Comparison of ENCODE assay signal across 15 cellular contexts in the genomic region with DNA sequence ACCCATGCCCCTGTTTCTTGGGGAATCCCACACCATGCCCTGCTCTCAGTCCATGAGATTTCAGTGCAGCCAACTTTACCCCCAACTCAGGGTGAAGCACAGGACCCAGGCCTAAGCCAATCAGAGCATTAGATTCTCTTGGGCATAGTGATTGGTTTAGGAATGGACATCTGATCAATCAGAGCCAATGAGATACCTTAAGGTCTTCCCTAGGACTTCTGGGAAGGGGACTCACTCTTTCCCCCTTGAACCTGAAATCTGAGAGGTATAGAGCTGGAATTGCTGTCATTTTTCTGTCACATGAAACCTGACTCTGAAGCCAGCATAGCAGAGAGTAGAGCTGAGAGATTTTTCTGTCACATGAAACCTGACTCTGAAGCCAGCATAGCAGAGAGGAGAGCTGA.
A peak's percentile ranks its signal among the peaks of the same experiment; 100 is the strongest.
DNase-seq lines count a peak whose midpoint lies in the region; ATAC-seq and TF ChIP-seq lines count a peak whose summit lies in the region.
"Had no signal": no experiment of that assay in that cellular context is flagged by ENCODE, and none has a peak within 500 bp of the region (broad histone marks: within the 10 kb centered on the region; RNA-seq: fewer than 3 reads in every experiment).

No MANE protein-coding gene starts in this region.

- no peaks in the 10 kb centered on the region for H3K9me3 ChIP-seq in colonic mucosa
- H3K9me3 ChIP-seq in upper lobe of left lung, result no peaks in the 10 kb centered on the region

- DNase-seq in activated T-cell treated with anti-CD3 and anti-CD28 coated beads, Interleukin-2, amount 50 U/mL, for 48 hours, result peak; percentile 11 to 12
- DNase-seq in activated T-cell treated with anti-CD3 and anti-CD28 coated beads, Interleukin-2, amount 50 U/mL, for 72 hours, result no peak
- DNase-seq in colonic mucosa (no peak), upper lobe of left lung (no peak), occipital lobe (lab: John Stamatoyannopoulos, UW) (no peak), NCI-H526 treated with DMSO at 0.1 percent for 48 hours (lab: John Stamatoyannopoulos, UW) (no peak)
- no peak for DNase-seq in stimulated activated CD4-positive, alpha-beta T cell treated with anti-CD3 and anti-CD28 coated beads, Interleukin-15, amount 100 ng/mL, for 24 hours
- DNase-seq: activated CD4-positive, alpha-beta T cell treated with anti-CD3 and anti-CD28 coated beads for 48 hours; DMS53; effector memory CD8-positive, alpha-beta T cell; NCI-H2081 treated with DMSO at 0.1 percent for 48 hours; nucleus accumbens; SIG-M5 had no signal

- H3K27ac Mint-ChIP-seq in activated T-cell treated with anti-CD3 and anti-CD28 coated beads, Interleukin-2, amount 50 U/mL, for 72 hours, result no peak overlapping the region
- peak overlapping the region; percentile 89 to 99 (median 98) for H3K27ac Mint-ChIP-seq in nephron

- no peak for TF ChIP-seq EP300 in upper lobe of left lung (IDR thresholded peaks at IDR 0.05)

- no peak overlapping the region for H3K9ac ChIP-seq in colonic mucosa (ENCODE audit: low read depth in 2 of 2, low read length in 2 of 2)

- no peaks in the 10 kb centered on the region for H3K4me1 ChIP-seq in colonic mucosa
- H3K4me1 ChIP-seq in upper lobe of left lung, result peaks cover 27 to 38% (median 33%) of the 10 kb centered on the region in 4 donors

- intact Hi-C loops in colonic mucosa (cut with DNase I), result no loop called here

- H3K27ac ChIP-seq in colonic mucosa, result peak overlapping the region; percentile 45
- peak overlapping the region; percentile 14 to 70 (median 61) for H3K27ac ChIP-seq in upper lobe of left lung

- no peaks in the 10 kb centered on the region for H3K36me3 ChIP-seq in colonic mucosa
- H3K36me3 ChIP-seq in upper lobe of left lung, result no peaks in the 10 kb centered on the region

- TF ChIP-seq POLR2A in upper lobe of left lung (IDR thresholded peaks at IDR 0.05), result no peak

- H3K27me3 Mint-ChIP-seq in activated T-cell treated with anti-CD3 and anti-CD28 coated beads, Interleukin-2, amount 50 U/mL, for 72 hours (ENCODE audit: low read depth), result peaks cover 6% of the 10 kb centered on the region
- no peaks in the 10 kb centered on the region for H3K27me3 Mint-ChIP-seq in nephron (ENCODE audit: low read depth)
- H3K27me3 Mint-ChIP-seq: activated naive CD8-positive, alpha-beta T cell; effector memory CD8-positive, alpha-beta T cell had no signal

- H3K4me3 Mint-ChIP-seq in activated T-cell treated with anti-CD3 and anti-CD28 coated beads, Interleukin-2, amount 50 U/mL, for 72 hours, result no peak overlapping the region
- peak overlapping the region in 1 of 3 experiments; percentile 36 for H3K4me3 Mint-ChIP-seq in nephron
- H3K4me3 Mint-ChIP-seq: activated naive CD8-positive, alpha-beta T cell had no signal

- no peaks in the 10 kb centered on the region for H3K27me3 ChIP-seq in colonic mucosa
- H3K27me3 ChIP-seq in upper lobe of left lung, result no peaks in the 10 kb centered on the region

- no peak for TF ChIP-seq CTCF in colonic mucosa (IDR thresholded peaks at IDR 0.05)
- TF ChIP-seq CTCF in nephron (IDR thresholded peaks at IDR 0.05; ENCODE audit: unreplicated experiment in 3 of 3), result no peak
- no peak for TF ChIP-seq CTCF in upper lobe of left lung (IDR thresholded peaks at IDR 0.05)

- peaks cover 2 to 3% of the 10 kb centered on the region in 2 donors for H3K9me3 Mint-ChIP-seq in activated T-cell treated with anti-CD3 and anti-CD28 coated beads, Interleukin-2, amount 50 U/mL, for 72 hours
- H3K9me3 Mint-ChIP-seq in nephron, result no peaks in the 10 kb centered on the region
- H3K9me3 Mint-ChIP-seq: effector memory CD8-positive, alpha-beta T cell had no signal

- H3K4me3 ChIP-seq in colonic mucosa, result no peak overlapping the region
- H3K4me3 ChIP-seq in upper lobe of left lung, result no peak overlapping the region

- peaks cover 55% of the 10 kb centered on the region for H3K4me1 Mint-ChIP-seq in activated T-cell treated with anti-CD3 and anti-CD28 coated beads, Interleukin-2, amount 50 U/mL, for 72 hours (ENCODE audit: low read depth)
- H3K4me1 Mint-ChIP-seq in nephron, result peaks cover 92% of the 10 kb centered on the region

- peaks cover 2 to 4% of the 10 kb centered on the region in 2 donors for H3K36me3 Mint-ChIP-seq in activated T-cell treated with anti-CD3 and anti-CD28 coated beads, Interleukin-2, amount 50 U/mL, for 72 hours (ENCODE audit: insufficient read depth in 2 of 2)
- no peaks in the 10 kb centered on the region for H3K36me3 Mint-ChIP-seq in nephron (ENCODE audit: low read depth)

- no peak for ATAC-seq in activated T-cell treated with anti-CD3 and anti-CD28 coated beads, Interleukin-2, amount 50 U/mL, for 72 hours (replicated peaks in 1 of 2)
- no peak for ATAC-seq in upper lobe of left lung (ENCODE audit: low FRiP score in 2 of 2)
- ATAC-seq: effector memory CD8-positive, alpha-beta T cell had no signal

Comparison
In these comparisons a context has a peak if more than half of its experiments do, and no peak if none do; other contexts are left out.
1. DNase-seq: peak in activated T-cell treated with anti-CD3 and anti-CD28 coated beads, Interleukin-2, amount 50 U/mL, for 48 hours (2 of 2); none in activated T-cell treated with anti-CD3 and anti-CD28 coated beads, Interleukin-2, amount 50 U/mL, for 72 hours (0 of 2), colonic mucosa (single experiment), upper lobe of left lung (0 of 2), occipital lobe (single experiment), NCI-H526 treated with DMSO at 0.1 percent for 48 hours (single experiment) and stimulated activated CD4-positive, alpha-beta T cell treated with anti-CD3 and anti-CD28 coated beads, Interleukin-15, amount 100 ng/mL, for 24 hours (single experiment).